Comparison of ENCODE assay signal across 18 cellular contexts in genomic region chr16:57901480-57902069, GRCh38.
DNase-seq lines count a peak whose midpoint lies in the region; ATAC-seq and TF ChIP-seq lines count a peak whose summit lies in the region.
"Had no signal": no experiment of that assay in that cellular context is flagged by ENCODE, and none has a peak within 500 bp of the region (broad histone marks: within the 10 kb centered on the region; RNA-seq: fewer than 3 reads in every experiment).

No MANE protein-coding gene starts in this region.

- peak overlapping the region; percentile 26; the same call in 1 of the 2 replicates for H3K4me2 ChIP-seq in HCT116 (ENCODE audit: low read length)

- H3K9me3 Mint-ChIP-seq in activated naive CD4-positive, alpha-beta T cell treated with anti-CD3 and anti-CD28 coated beads, Interleukin-2, amount 50 U/mL, for 24 hours, result no peaks in the 10 kb centered on the region
- no peaks in the 10 kb centered on the region for H3K9me3 Mint-ChIP-seq in WTC11

- H3K4me3 ChIP-seq in HCT116 (replicated peaks in 1 of 2; ENCODE audit: low read depth in 1 of 2, low read length in 2 of 2), result no peak overlapping the region

- TF ChIP-seq POLR2A in HCT116 (IDR thresholded peaks at IDR 0.05; ENCODE audit: borderline replicate concordance, extremely low read depth, insufficient read depth, insufficient read length), result no peak

- no peak overlapping the region for H3K27ac ChIP-seq in HCT116 (ENCODE audit: low read depth, low read length)

- POLR2A ChIA-PET in HCT116 (lab: Charles Lee), result no interaction called here
- POLR2A ChIA-PET in WTC11 (lab: Charles Lee), result no interaction called here

- no peak for ATAC-seq in HCT116
- no peak for ATAC-seq in WTC11

- H2AFZ ChIP-seq in HCT116 (ENCODE audit: low read depth, low read length, poor library complexity, severe bottlenecking), result no peak overlapping the region

- H3K36me3 ChIP-seq in HCT116 (ENCODE audit: control insufficient read depth in 1 of 2, insufficient read depth in 2 of 2, low read length in 2 of 2), result no peaks in the 10 kb centered on the region

- intact Hi-C loops in HCT116 (cut with micrococcal nuclease), result no loop called here

- peaks cover 4% of the 10 kb centered on the region for H3K27me3 Mint-ChIP-seq in activated naive CD4-positive, alpha-beta T cell treated with anti-CD3 and anti-CD28 coated beads, Interleukin-2, amount 50 U/mL, for 24 hours
- no peaks in the 10 kb centered on the region for H3K27me3 Mint-ChIP-seq in WTC11 (ENCODE audit: low read depth)

- TF ChIP-seq RAD21 in HCT116 (IDR thresholded peaks at IDR 0.05; ENCODE audit: low read depth), result no peak

- no peaks in the 10 kb centered on the region for H3K27me3 ChIP-seq in HCT116 (ENCODE audit: insufficient read depth, low read length)

- H3K9ac ChIP-seq in HCT116 (ENCODE audit: low read length), result no peak overlapping the region

- peak overlapping the region; percentile 78 for H3K27ac Mint-ChIP-seq in activated naive CD4-positive, alpha-beta T cell treated with anti-CD3 and anti-CD28 coated beads, Interleukin-2, amount 50 U/mL, for 24 hours
- peak overlapping the region; percentile 52 for H3K27ac Mint-ChIP-seq in WTC11
- H3K27ac Mint-ChIP-seq: CD4-positive, CD25-positive, alpha-beta regulatory T cell had no signal

- BruUV-seq in HCT116 (replicated peaks; lab: Mats Ljungman, UMichigan), result no TSS peak

- H3K4me1 ChIP-seq in HCT116 (ENCODE audit: control insufficient read depth in 1 of 2, insufficient read depth in 2 of 2, low read length in 2 of 2), result peaks cover 0 to 11% of the 10 kb centered on the region in 2 experiments; a peak in 2 of 4 replicates

- RAD21 ChIA-PET in HCT116 (lab: Charles Lee; ENCODE audit: low non-redundant PET in 1 of 2, low total read pairs in 2 of 2, uncharacterized antibody in 2 of 2, unreplicated experiment in 2 of 2), result no interaction called here

- DNase-seq in activated naive CD4-positive, alpha-beta T cell (lab: John Stamatoyannopoulos, UW), result no peak
- DNase-seq in HCT116 (ENCODE audit: low read depth, low spot score), result no peak
- DNase-seq in WTC11 (ENCODE audit: low spot score), result no peak
- DNase-seq in dermis blood vessel endothelial cell, result no peak
- no peak for DNase-seq in NCI-H748 treated with DMSO at 0.1 percent for 48 hours (lab: John Stamatoyannopoulos, UW)
- no peak for DNase-seq in NCI-H446 treated with DMSO at 0.1 percent for 48 hours (lab: John Stamatoyannopoulos, UW)
- DNase-seq: 8988T; CD4-positive, CD25-positive, alpha-beta regulatory T cell; GOT3; HCEC 1CT; MM.1S; NCI-H2029; NCI-H446; NCI-H526 treated with DMSO at 0.1 percent for 48 hours; RPMI8226; SHP77; SW 1271 had no signal

- no peaks in the 10 kb centered on the region for H3K79me2 ChIP-seq in HCT116 (ENCODE audit: insufficient read depth, low read length)

- H4K20me1 ChIP-seq in HCT116 (ENCODE audit: insufficient read depth), result no peaks in the 10 kb centered on the region

- CTCF ChIA-PET in HCT116 (lab: Charles Lee), result no interaction called here
- CTCF ChIA-PET in WTC11 (lab: Charles Lee), result interaction anchor here (1.3 to 1.5 kb wide), 5 partner anchors 54 to 107 kb away, joined by 3 to 5 read pairs (median 4); partner anchors contain the start of genes USB1 and ZNF319

- H3K4me1 Mint-ChIP-seq in activated naive CD4-positive, alpha-beta T cell treated with anti-CD3 and anti-CD28 coated beads, Interleukin-2, amount 50 U/mL, for 24 hours, result no peaks in the 10 kb centered on the region
- 0 out of 2 replicates have a peak, but pooled peaks cover 9% of the 10 kb centered on the region for H3K4me1 Mint-ChIP-seq in WTC11

- TF ChIP-seq CTCF in HCT116 (IDR thresholded peaks at IDR 0.05 in 2 of 3, conservative IDR thresholded peaks at IDR 0.05 in 1 of 3; ENCODE audit: borderline replicate concordance in 1 of 3, insufficient read depth in 1 of 3, low read depth in 2 of 3, low read length in 2 of 3) (no peak), WTC11 (IDR thresholded peaks at IDR 0.05) (no peak)

- H3K4me3 Mint-ChIP-seq in activated naive CD4-positive, alpha-beta T cell treated with anti-CD3 and anti-CD28 coated beads, Interleukin-2, amount 50 U/mL, for 24 hours, result no peak overlapping the region
- no peak overlapping the region for H3K4me3 Mint-ChIP-seq in WTC11
- H3K4me3 Mint-ChIP-seq: CD4-positive, CD25-positive, alpha-beta regulatory T cell had no signal

- H3K36me3 Mint-ChIP-seq in activated naive CD4-positive, alpha-beta T cell treated with anti-CD3 and anti-CD28 coated beads, Interleukin-2, amount 50 U/mL, for 24 hours, result no peaks in the 10 kb centered on the region
- no peaks in the 10 kb centered on the region for H3K36me3 Mint-ChIP-seq in WTC11
- H3K36me3 Mint-ChIP-seq: CD4-positive, CD25-positive, alpha-beta regulatory T cell had no signal

- H3K9me3 ChIP-seq in HCT116 (ENCODE audit: control insufficient read depth in 1 of 2, insufficient read depth in 1 of 2, low read depth in 1 of 2, low read length in 2 of 2), result no peaks in the 10 kb centered on the region

- H3K9me2 ChIP-seq in HCT116 (ENCODE audit: insufficient read depth), result no peaks in the 10 kb centered on the region

TF ChIP-seq in HCT116, 20 proteins besides CTCF, POLR2A, EP300 and RAD21:
- TF ChIP-seq YY1 (IDR thresholded peaks at IDR 0.05; ENCODE audit: extremely low read depth, insufficient replicate concordance, low read depth, low read length) (no peak), FOSL1 (IDR thresholded peaks at IDR 0.05; ENCODE audit: low read depth) (no peak), ELF1 (IDR thresholded peaks at IDR 0.05; ENCODE audit: borderline replicate concordance, low read depth) (no peak), TCF7L2 (IDR thresholded peaks at IDR 0.05; ENCODE audit: borderline replicate concordance, extremely low read depth, insufficient read depth, insufficient read length) (no peak), ZFX (IDR thresholded peaks at IDR 0.05) (no peak), CBX3 (IDR thresholded peaks at IDR 0.05; ENCODE audit: low read depth) (no peak), EZH2 (IDR thresholded peaks at IDR 0.05) (no peak), CEBPB (IDR thresholded peaks at IDR 0.05; ENCODE audit: low read depth) (no peak), ZNF274 (IDR thresholded peaks at IDR 0.05; ENCODE audit: low read depth, low read length) (no peak)

TF ChIP-seq in WTC11, 78 proteins besides CTCF, POLR2A, EP300 and RAD21:
- TF ChIP-seq ESRRA (CRISPR knock-in tag; IDR thresholded peaks at IDR 0.05; ENCODE audit: borderline replicate concordance), result no peak
- TF ChIP-seq HMGXB4 (CRISPR knock-in tag; IDR thresholded peaks at IDR 0.05), result no peak
TF ChIP-seq in WTC11: peak in this region for 0.
